In genomic region chr1:23544444-23545389, GRCh38 we compare ENCODE assay signal across 8 cellular contexts. TPM values are rescaled to one million over a fixed set of nuclear protein-coding genes. Genes with fewer than 3 reads are reported as not detected.
DNase-seq lines count a peak whose midpoint lies in the region; ATAC-seq, FAIRE-seq and TF ChIP-seq lines count a peak whose summit lies in the region.

No MANE protein-coding gene starts in this region.

- no peak overlapping the region for H3K4me3 Mint-ChIP-seq in WTC11

- no peaks in the 10 kb centered on the region for H3K36me3 ChIP-seq in kidney epithelial cell (ENCODE audit: control insufficient read depth, insufficient read depth, low read length)

- ATAC-seq in WTC11, result peak; percentile 66
- ATAC-seq in HG02973 (IDR thresholded peaks at IDR 0.05; ENCODE audit: unreplicated experiment), result no peak

- CTCF ChIA-PET in WTC11 (lab: Charles Lee), result interaction anchor here (0.6 to 8.1 kb wide), 21 partner anchors 9 to 227 kb away, joined by 3 to 201 read pairs (median 5); partner anchors contain the start of genes E2F2, ID3, RPL11 and TCEA3

- no peak overlapping the region for H3K27ac Mint-ChIP-seq in WTC11

- H3K9me3 Mint-ChIP-seq in WTC11, result no peaks in the 10 kb centered on the region

- no peaks in the 10 kb centered on the region for H3K36me3 Mint-ChIP-seq in WTC11

- in situ Hi-C loops in GM13977 (cut with MboI; ENCODE audit: low pct_unique_long_range_greater_than_20kb, low sequenced_read_pairs, unreplicated experiment), result loop anchor here (5.0 to 10.0 kb wide), 2 partner anchors 93 to 200 kb away; partner anchors contain the start of gene ELOA

- TF ChIP-seq CTCF in GM13977 (IDR thresholded peaks at IDR 0.05; ENCODE audit: extremely low read depth, insufficient read depth, missing control alignments) (peak; percentile 84), WTC11 (IDR thresholded peaks at IDR 0.05) (peak; percentile 92), kidney epithelial cell (IDR thresholded peaks at IDR 0.05; ENCODE audit: insufficient read depth, low read length, poor library complexity, severe bottlenecking) (peak; percentile 85)

- peak; percentile 74 for DNase-seq in GM13977 (ENCODE audit: low spot score)
- DNase-seq in NCI-H2171 treated with DMSO at 0.1 percent for 48 hours (lab: John Stamatoyannopoulos, UW), result peak; percentile 84
- peak; percentile 85 for DNase-seq in WTC11 (ENCODE audit: low spot score)
- DNase-seq in central memory CD4-positive, alpha-beta T cell, result peak; percentile 46
- DNase-seq in kidney epithelial cell (ENCODE audit: low read depth), result no peak
- DNase-seq in stimulated activated CD4-positive, alpha-beta T cell treated with anti-CD3 and anti-CD28 coated beads, Interleukin-4, amount 100 ng/mL, for 1 hour, result peak; percentile 73

- no peak overlapping the region for H3K4me3 ChIP-seq in kidney epithelial cell (ENCODE audit: low read depth, low read length)

- H3K27me3 ChIP-seq in kidney epithelial cell (ENCODE audit: control insufficient read depth, insufficient read depth, low read length), result no peaks in the 10 kb centered on the region

- POLR2A ChIA-PET in WTC11 (lab: Charles Lee), result interaction anchor here (2.0 kb wide), 1 partner anchor 93 kb away, joined by 8 read pairs; no protein-coding TSS in a partner anchor

- H3K4me1 Mint-ChIP-seq in WTC11, result peaks cover 18% of the 10 kb centered on the region

- H3K27me3 Mint-ChIP-seq in WTC11 (ENCODE audit: low read depth), result no peaks in the 10 kb centered on the region

- peak; percentile 89 for FAIRE-seq in A204.1 (lab: Jason Lieb, UNC)

TF ChIP-seq in WTC11, 78 proteins besides CTCF, POLR2A, EP300 and RAD21:
- no peak for TF ChIP-seq ZNF671 (CRISPR knock-in tag; IDR thresholded peaks at IDR 0.05)
- TF ChIP-seq RORB (CRISPR knock-in tag; IDR thresholded peaks at IDR 0.05), result no peak
- no peak for TF ChIP-seq IRF2 (CRISPR knock-in tag; IDR thresholded peaks at IDR 0.05; ENCODE audit: borderline replicate concordance, low read depth)
- no peak for TF ChIP-seq ELF4 (CRISPR knock-in tag; IDR thresholded peaks at IDR 0.05; ENCODE audit: low read depth)

RNA-seq across cellular contexts. Expression of gene E2F2, which starts 13.7 kb away (rescaled TPM):
- total RNA-seq in WTC11 (2021), result 4.9 to 5.6 TPM (median 5.4 TPM) in 3 replicates
- 0.07 and 0.13 TPM in 2 replicates for total RNA-seq in kidney epithelial cell

RNA-seq across cellular contexts. Expression of gene ID3, which starts 14.6 kb away (rescaled TPM):
- total RNA-seq in WTC11 (2021) (168 to 278 TPM (median 273 TPM) in 3 replicates), kidney epithelial cell (76.6 and 77.5 TPM in 2 replicates)
